23 cellular contexts compared by ENCODE assay signal in the genomic region with DNA sequence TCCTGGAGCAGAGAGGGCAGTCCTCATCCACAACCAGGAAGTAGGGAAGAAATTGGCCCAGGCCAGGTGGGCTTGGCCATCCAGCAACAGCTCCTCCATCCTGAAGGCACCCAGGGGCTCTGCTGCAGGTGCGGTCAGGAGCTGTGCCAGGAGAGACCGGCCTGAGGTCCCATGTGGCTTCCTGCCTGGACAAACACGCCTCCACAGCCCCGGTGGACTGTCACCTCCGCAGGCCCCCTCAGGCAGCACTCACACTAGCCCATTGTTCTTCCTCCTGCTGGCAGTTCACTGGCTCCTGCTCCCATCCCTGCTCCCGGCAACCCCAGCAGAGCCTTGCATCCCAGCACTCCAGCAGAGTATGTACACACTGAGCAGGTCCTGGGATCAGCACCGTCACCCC. TPM values are rescaled to one million over a fixed set of nuclear protein-coding genes. Genes with fewer than 3 reads are reported as not detected.
DNase-seq lines count a peak whose midpoint lies in the region; ATAC-seq and TF ChIP-seq lines count a peak whose summit lies in the region.
"Had no signal": no experiment of that assay in that cellular context is flagged by ENCODE, and none has a peak within 500 bp of the region (broad histone marks: within the 10 kb centered on the region; RNA-seq: fewer than 3 reads in every experiment).

No MANE protein-coding gene starts in this region.

- H3K36me3 ChIP-seq in BLaER1 treated with 17β-estradiol and CSF1 and Interleukin-3, amounts not matched to agents 10 nM and 100 nM = no peaks in the 10 kb centered on the region
- H3K36me3 ChIP-seq in RWPE2 (ENCODE audit: low read depth) (no peaks in the 10 kb centered on the region), mesendoderm (ENCODE audit: control insufficient read depth, insufficient read depth, low read length) (no peaks in the 10 kb centered on the region)
- H3K36me3 ChIP-seq: vagina had no signal

- no peak for TF ChIP-seq CTCF in RWPE2 (IDR thresholded peaks at IDR 0.05; ENCODE audit: poor library complexity, severe bottlenecking)

- H3K9me3 ChIP-seq in BLaER1 treated with 17β-estradiol and CSF1 and Interleukin-3, amounts not matched to agents 10 nM and 100 nM (replicated peaks in 1 of 11) = peaks cover 0 to 14% (median 0%) of the 10 kb centered on the region in 11 experiments; a peak in 3 of 22 replicates
- no peaks in the 10 kb centered on the region for H3K9me3 ChIP-seq in RWPE2 (ENCODE audit: severe bottlenecking)
- H3K9me3 ChIP-seq: testis, vagina had no signal

- DNase-seq in HuH-7 (ENCODE audit: low spot score) (peak; percentile 75), RWPE2 (ENCODE audit: low spot score) (no peak), mesendoderm (peak; percentile 9), HUDEP-2 (lab: John Stamatoyannopoulos, UW; ENCODE audit: unreplicated experiment in 76 of 76) (no peak), NCI-H1694 treated with DMSO at 0.1 percent for 48 hours (lab: John Stamatoyannopoulos, UW) (no peak), GM19240 (ENCODE audit: insufficient read length, low spot score) (no peak)
- DNase-seq: activated CD4-positive, alpha-beta T cell treated with anti-CD3 and anti-CD28 coated beads for 1 hour; activated CD8-positive, alpha-beta memory T cell treated with anti-CD3 and anti-CD28 coated beads for 24 hours; activated naive CD4-positive, alpha-beta T cell; activated T-cell treated with anti-CD3 and anti-CD28 coated beads, Interleukin-2, amount 50 U/mL, for 24 hours; amygdala; cortex of kidney; GDM1; KBM-7; testis had no signal

- H3K56ac ChIP-seq in mesendoderm (ENCODE audit: low read length) = no peak overlapping the region

- peak overlapping the region in 9 of 11 experiments; percentile 33 to 64 (median 39); a peak in 14 of 22 replicates for H3K4me2 ChIP-seq in BLaER1 treated with 17β-estradiol and CSF1 and Interleukin-3, amounts not matched to agents 10 nM and 100 nM
- H3K4me2 ChIP-seq in mesendoderm (ENCODE audit: low read length) = no peak overlapping the region

- no peak overlapping the region for H3K23ac ChIP-seq in mesendoderm (ENCODE audit: low read length)

- H3K9ac ChIP-seq in BLaER1 treated with 17β-estradiol and CSF1 and Interleukin-3, amounts not matched to agents 10 nM and 100 nM = no peak overlapping the region
- H3K9ac ChIP-seq in mesendoderm (ENCODE audit: low read length) = no peak overlapping the region

- H3K27me3 ChIP-seq in BLaER1 treated with 17β-estradiol and CSF1 and Interleukin-3, amounts not matched to agents 10 nM and 100 nM = no peaks in the 10 kb centered on the region
- no peaks in the 10 kb centered on the region for H3K27me3 ChIP-seq in RWPE2 (ENCODE audit: insufficient read depth, poor library complexity, severe bottlenecking)
- no peaks in the 10 kb centered on the region for H3K27me3 ChIP-seq in mesendoderm (ENCODE audit: insufficient read depth, low read length, poor library complexity)
- H3K27me3 ChIP-seq: testis, vagina had no signal

- no CpG with 5 or more reads among the region's 7 CpGs for WGBS in mesendoderm (ENCODE audit: extremely low coverage, insufficient coverage, low lambda C conversion rate)

- no peaks in the 10 kb centered on the region for H4K20me1 ChIP-seq in BLaER1 treated with 17β-estradiol and CSF1 and Interleukin-3, amounts not matched to agents 10 nM and 100 nM

- no peak overlapping the region for H2BK5ac ChIP-seq in mesendoderm (ENCODE audit: low read length)

- H2AK5ac ChIP-seq in mesendoderm (ENCODE audit: low read length) = no peak overlapping the region

- H3K79me1 ChIP-seq in mesendoderm (ENCODE audit: low read length) = no peaks in the 10 kb centered on the region

- no peak overlapping the region for H3K4ac ChIP-seq in mesendoderm (ENCODE audit: low read depth, low read length)

- H2BK15ac ChIP-seq in mesendoderm (replicated peaks; ENCODE audit: low read depth) = no peak overlapping the region

- no peak overlapping the region for H4K8ac ChIP-seq in mesendoderm (ENCODE audit: low read depth, low read length)

- no peaks in the 10 kb centered on the region for H3K79me2 ChIP-seq in mesendoderm (ENCODE audit: control insufficient read depth, insufficient read depth, low read length)

- H3K18ac ChIP-seq in mesendoderm (ENCODE audit: low read length) = no peak overlapping the region

- peaks cover 23 to 63% (median 52%) of the 10 kb centered on the region in 10 experiments for H3K4me1 ChIP-seq in BLaER1 treated with 17β-estradiol and CSF1 and Interleukin-3, amounts not matched to agents 10 nM and 100 nM
- H3K4me1 ChIP-seq in RWPE2 (ENCODE audit: insufficient read depth, poor library complexity, severe bottlenecking) = no peaks in the 10 kb centered on the region
- no peaks in the 10 kb centered on the region for H3K4me1 ChIP-seq in mesendoderm (ENCODE audit: control insufficient read depth, low read depth, low read length)
- H3K4me1 ChIP-seq: testis had no signal

- no peak overlapping the region for H2BK120ac ChIP-seq in mesendoderm (ENCODE audit: low read depth, low read length)

- ATAC-seq in RWPE2 (ENCODE audit: low read depth) (0 out of 3 replicates have a peak, but pooled peaks have one; percentile 10), GM19463 (IDR thresholded peaks at IDR 0.05; ENCODE audit: unreplicated experiment) (no peak)
- ATAC-seq: HCT116; natural killer cell treated with Interleukin-12 subunit alpha and Interleukin-12 subunit beta and Interleukin-15 and Interleukin-18, amount 100 ng/mL, for 72 hours; stimulated activated effector memory CD8-positive, alpha-beta T cell treated with anti-CD3 and anti-CD28 coated beads, Interleukin-12 subunit alpha, Interleukin-12 subunit beta, amount 100 ng/mL, for 72 hours had no signal

- H3K27ac ChIP-seq in BLaER1 treated with 17β-estradiol and CSF1 and Interleukin-3, amounts not matched to agents 10 nM and 100 nM = no peak overlapping the region
- H3K27ac ChIP-seq in RWPE2 (ENCODE audit: poor library complexity, severe bottlenecking) (no peak overlapping the region), mesendoderm (ENCODE audit: low read depth, low read length) (no peak overlapping the region)
- H3K27ac ChIP-seq: RWPE1, testis, vagina had no signal

- no peak overlapping the region for H4K5ac ChIP-seq in mesendoderm (ENCODE audit: low read length)

- H3K4me3 ChIP-seq in BLaER1 treated with 17β-estradiol and CSF1 and Interleukin-3, amounts not matched to agents 10 nM and 100 nM = no peak overlapping the region
- H3K4me3 ChIP-seq in RWPE2 (ENCODE audit: severe bottlenecking) = no peak overlapping the region
- H3K4me3 ChIP-seq in mesendoderm (ENCODE audit: low read length) = no peak overlapping the region
- H3K4me3 ChIP-seq: testis, vagina had no signal

RNA-seq across cellular contexts. Expression of gene POU2AF1, which starts 16.0 kb away (rescaled TPM):
- polyA plus RNA-seq in mesendoderm (2013, experiment 1 of 2) = 0.07 TPM
- polyA plus RNA-seq in mesendoderm (2013, experiment 2 of 2) = 0.11 TPM
- polyA plus RNA-seq: fibroblast of lung had no signal

Comparison
In these comparisons a context has a peak if more than half of its experiments do, and no peak if none do; other contexts are left out.
1. DNase-seq: peak in HuH-7 (single experiment) and mesendoderm (single experiment); none in RWPE2 (single experiment), HUDEP-2 (0 of 76), NCI-H1694 treated with DMSO at 0.1 percent for 48 hours (single experiment) and GM19240 (single experiment).